In genomic region chr19:51108066-51108804, GRCh38 we compare ENCODE assay signal across 8 cellular contexts. TPM values are rescaled to one million over a fixed set of nuclear protein-coding genes. Genes with fewer than 3 reads are reported as not detected.
DNase-seq lines count a peak whose midpoint lies in the region; ATAC-seq, FAIRE-seq and TF ChIP-seq lines count a peak whose summit lies in the region.

Gene CTU1 (minus strand): TSS chr19:51108409. CDS start chr19:51104569, 3,840 bp downstream.

- TF ChIP-seq EP300 in HepG2 (IDR thresholded peaks at IDR 0.05; ENCODE audit: low read depth in 2 of 2, low read length in 2 of 2): no peak; a peak in 1 of 4 replicates
- no peak for TF ChIP-seq EP300 in HepG2 (CRISPR knock-in tag; IDR thresholded peaks at IDR 0.05; ENCODE audit: borderline replicate concordance)

- no peak for TF ChIP-seq RAD21 in HepG2 (CRISPR knock-in tag; IDR thresholded peaks at IDR 0.05)

- FAIRE-seq in HepG2 (lab: Jason Lieb, UNC): peak; percentile 98

- peak within 1 kb of the TSS; percentile 92 for H3K4me2 ChIP-seq in HepG2 (ENCODE audit: low read depth, low read length)

- CTCF ChIA-PET in HepG2 (lab: Yijun Ruan, JAX; ENCODE audit: low intra/inter-chr PET ratio, low total read pairs): no interaction called here

- peaks cover 15% of the 10 kb centered on the region for H3K4me1 ChIP-seq in HepG2 (ENCODE audit: insufficient read depth, low read length)

- peak within 1 kb of the TSS; percentile 66 to 91 (median 90) for H3K4me3 ChIP-seq in HepG2 (replicated peaks in 1 of 3; ENCODE audit: insufficient read depth in 1 of 3, low read depth in 2 of 3, low read length in 3 of 3)

- H4K20me1 ChIP-seq in HepG2 (ENCODE audit: insufficient read depth, low read length): no peaks in the 10 kb centered on the region

- ATAC-seq in GM19372 (IDR thresholded peaks at IDR 0.05; ENCODE audit: low read depth, unreplicated experiment) (peak; percentile 97), HG03558 (IDR thresholded peaks at IDR 0.05; ENCODE audit: extremely low read depth, unreplicated experiment) (peak; percentile 84), HepG2 (peak; percentile 98)

- intact Hi-C loops in HepG2 (cut with micrococcal nuclease; ENCODE audit: unreplicated experiment): loop anchor here (10.0 kb wide), 1 partner anchor 173 kb away; no protein-coding TSS in a partner anchor

- H3K79me2 ChIP-seq in HepG2 (ENCODE audit: insufficient read depth, low read length): peaks cover 3% of the 10 kb centered on the region

- in situ Hi-C loops in HepG2 (cut with HindIII; ENCODE audit: extremely low pct_ligation_motif_present, low pct_unique_long_range_greater_than_20kb): no loop called here

- H3K9ac ChIP-seq in HepG2 (ENCODE audit: insufficient read depth, low read depth, low read length): peak within 1 kb of the TSS; percentile 76

- peak; percentile 80 to 86 for TF ChIP-seq POLR2A in HepG2 (IDR thresholded peaks at IDR 0.05; ENCODE audit: insufficient read depth in 1 of 2, low read depth in 2 of 2, low read length in 2 of 2)

- H3K36me3 ChIP-seq in HepG2 (replicated peaks in 1 of 2; ENCODE audit: control insufficient read depth in 1 of 2, insufficient read depth in 2 of 2, low read length in 2 of 2): peaks cover 0 to 2% of the 10 kb centered on the region in 2 experiments; a peak in 1 of 5 replicates

- H3K27me3 ChIP-seq in HepG2 (ENCODE audit: control insufficient read depth in 1 of 2, insufficient read depth in 2 of 2, low read length in 2 of 2): peaks cover 0 to 9% of the 10 kb centered on the region in 2 experiments; a peak in 1 of 5 replicates

- no peak within 1 kb of the TSS for H2AFZ ChIP-seq in HepG2 (ENCODE audit: low read length)

- DNase-seq in C1 segment of cervical spinal cord (lab: John Stamatoyannopoulos, UW) (peak; percentile 79 to 99 (median 98)), NCI-H748 treated with DMSO at 0.1 percent for 48 hours (lab: John Stamatoyannopoulos, UW) (peak; percentile 99), dermis microvascular lymphatic vessel endothelial cell (ENCODE audit: low read depth in 2 of 2) (peak; percentile 98 to 99), HepG2 (ENCODE audit: low spot score) (peak; percentile 98)
- DNase-seq in activated CD4-positive, alpha-beta T cell treated with anti-CD3 and anti-CD28 coated beads, Interleukin-2, amount 50 U/mL, for 48 hours: peak; percentile 97 to 98
- DNase-seq in stimulated activated CD4-positive, alpha-beta T cell treated with anti-CD3 and anti-CD28 coated beads, Interleukin-4, amount 100 ng/mL, for 1 hour: peak; percentile 96

- POLR2A ChIA-PET in HepG2 (lab: Yijun Ruan, JAX): no interaction called here

- WGBS in HepG2 (ENCODE audit: low lambda C conversion rate): 0% methylated on average over 21 of the region's 43 CpGs

- TF ChIP-seq CTCF in HepG2 (CRISPR knock-in tag; IDR thresholded peaks at IDR 0.05): no peak

- H3K9me3 ChIP-seq in HepG2 (ENCODE audit: low read length): no peaks in the 10 kb centered on the region

- no TSS peak for BruUV-seq in HepG2 (replicated peaks; lab: Mats Ljungman, UMichigan)

- H3K27ac ChIP-seq in HepG2 (ENCODE audit: extremely low read length, insufficient read depth, low read length): peak within 1 kb of the TSS; percentile 52

TF ChIP-seq in HepG2, 621 proteins besides CTCF, POLR2A, EP300 and RAD21 (continues in another document):
- TF ChIP-seq ZNF180 (CRISPR knock-in tag; IDR thresholded peaks at IDR 0.05; ENCODE audit: borderline replicate concordance, low read depth): no peak; the same call in 1 of the 2 replicates
- TF ChIP-seq MLXIP (CRISPR knock-in tag; IDR thresholded peaks at IDR 0.05; ENCODE audit: borderline replicate concordance): no peak
- TF ChIP-seq DDIT3 (CRISPR knock-in tag; IDR thresholded peaks at IDR 0.05): no peak
- no peak for TF ChIP-seq KDM4B (CRISPR knock-in tag; IDR thresholded peaks at IDR 0.05)
- no peak for TF ChIP-seq ZNF460 (CRISPR knock-in tag; IDR thresholded peaks at IDR 0.05; ENCODE audit: borderline replicate concordance)
- TF ChIP-seq ZFP91 (CRISPR knock-in tag; IDR thresholded peaks at IDR 0.05; ENCODE audit: borderline replicate concordance): peak; percentile 69; the same call in 1 of the 2 replicates
- no peak for TF ChIP-seq SMAD9 (CRISPR knock-in tag; IDR thresholded peaks at IDR 0.05)
- TF ChIP-seq MLLT10 (CRISPR knock-in tag; IDR thresholded peaks at IDR 0.05): no peak
- no peak for TF ChIP-seq GLI4 (CRISPR knock-in tag; IDR thresholded peaks at IDR 0.05; ENCODE audit: borderline replicate concordance)
- TF ChIP-seq DMTF1 (CRISPR knock-in tag; IDR thresholded peaks at IDR 0.05): no peak

RNA-seq across cellular contexts. Expression of gene CTU1, which starts in this region (rescaled TPM):
- total RNA-seq in dermis microvascular lymphatic vessel endothelial cell (4.0 and 5.4 TPM in 2 replicates), HepG2 (2016; rRNA removed; fragmentation: Illumina TruSeq; extraction: Trizol) (1.9 and 2.9 TPM in 2 replicates)
- 0.71 and 1.1 TPM in 2 replicates for total RNA-seq in HepG2 (2016; cell fraction: cytosol; rRNA removed; fragmentation: Illumina TruSeq; extraction: Trizol; ENCODE audit: low read depth)
- total RNA-seq in HepG2 (2016; cell fraction: insoluble cytoplasmic fraction; rRNA removed; fragmentation: Illumina TruSeq; extraction: Trizol): 1.9 and 2.5 TPM in 2 replicates
- total RNA-seq in HepG2 (2016; cell fraction: membrane; rRNA removed; fragmentation: Illumina TruSeq; extraction: Trizol): 0.90 and 1.3 TPM in 2 replicates
- 1.1 and 1.2 TPM in 2 replicates for total RNA-seq in HepG2 (2016; cell fraction: nucleus; rRNA removed; fragmentation: Illumina TruSeq; extraction: Trizol)
- polyA plus RNA-seq in HepG2 (2011; rRNA removed): 1.9 and 2.5 TPM in 2 replicates
- 2.2 and 4.4 TPM in 2 replicates for polyA plus RNA-seq in HepG2 (2011; cell fraction: cytosol; rRNA removed)
- 3.9 and 5.1 TPM in 2 replicates for polyA plus RNA-seq in HepG2 (2011; cell fraction: nucleus; rRNA removed)
- polyA plus RNA-seq in HepG2 (2012): 1.4 and 1.7 TPM in 2 replicates
- polyA plus RNA-seq in HepG2 (2016; cell fraction: cytosol; fragmentation: Illumina TruSeq; extraction: Trizol; ENCODE audit: low read depth): 0.35 and 0.53 TPM in 2 replicates
- 1.9 and 2.1 TPM in 2 replicates for polyA plus RNA-seq in HepG2 (2016; cell fraction: insoluble cytoplasmic fraction; fragmentation: Illumina TruSeq; extraction: Trizol; ENCODE audit: low read depth)
- polyA plus RNA-seq in HepG2 (2016; cell fraction: membrane; fragmentation: Illumina TruSeq; extraction: Trizol; ENCODE audit: low read depth): 0.50 and 0.55 TPM in 2 replicates
- polyA plus RNA-seq in HepG2 (2016; cell fraction: nucleus; fragmentation: Illumina TruSeq; extraction: Trizol; ENCODE audit: insufficient read depth, low read depth): 1.6 and 2.2 TPM in 2 replicates
- 3.8 and 8.1 TPM in 2 replicates for polyA minus RNA-seq in HepG2 (2011; rRNA and poly(A)+ RNA removed; ENCODE audit: low replicate concordance)
- 3.1 and 3.4 TPM in 2 replicates for polyA minus RNA-seq in HepG2 (2011; cell fraction: cytosol; rRNA and poly(A)+ RNA removed)
- polyA minus RNA-seq in HepG2 (2011; cell fraction: nucleus; rRNA and poly(A)+ RNA removed): 2.7 and 3.6 TPM in 2 replicates

Comparison
In these comparisons a context has a peak if more than half of its experiments do, and no peak if none do; other contexts are left out.
1. Peak in every context shown above with its lines: DNase-seq, ATAC-seq, H3K4me3 ChIP-seq and H3K27ac ChIP-seq.